Comparison of ENCODE assay signal across 14 cellular contexts in the genomic region with DNA sequence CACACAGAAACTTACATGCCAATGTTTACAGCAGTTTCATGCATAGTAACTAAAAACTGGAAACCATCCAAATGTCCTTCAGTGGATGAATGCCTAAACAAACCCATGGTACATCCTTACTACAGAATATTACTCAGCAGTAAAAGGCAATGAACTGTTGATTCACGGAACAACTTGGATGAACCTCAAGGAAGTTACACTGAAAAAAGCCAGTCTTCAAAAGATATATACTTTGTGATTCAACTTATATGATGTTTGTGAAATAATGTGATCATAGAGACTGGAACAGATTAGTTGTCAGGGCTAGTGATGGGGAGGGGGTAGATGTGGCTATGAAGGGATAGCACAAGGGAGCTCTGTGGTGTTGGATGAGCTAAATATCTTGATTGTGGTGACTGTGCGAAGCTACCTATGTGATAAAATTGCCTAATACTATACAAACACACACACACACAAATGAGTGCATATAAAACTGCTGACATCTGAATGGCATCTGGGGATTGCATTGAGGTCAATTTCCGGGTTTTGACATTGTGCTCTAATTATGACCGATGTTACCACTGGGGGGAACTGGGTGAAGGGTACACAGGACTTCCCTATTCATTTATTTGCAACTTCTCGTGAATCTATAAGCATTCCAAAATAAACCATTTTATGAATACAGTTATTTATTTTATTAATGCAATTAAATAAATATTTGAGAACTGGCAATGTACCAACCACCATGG.
DNase-seq lines count a peak whose midpoint lies in the region; ATAC-seq and TF ChIP-seq lines count a peak whose summit lies in the region.
"Had no signal": no experiment of that assay in that cellular context is flagged by ENCODE, and none has a peak within 500 bp of the region (broad histone marks: within the 10 kb centered on the region; RNA-seq: fewer than 3 reads in every experiment).

No MANE protein-coding gene starts in this region.

- H3K9me3 ChIP-seq in osteoblast (ENCODE audit: low read depth, low read length): no peaks in the 10 kb centered on the region

- H4K20me1 ChIP-seq in osteoblast (ENCODE audit: insufficient read depth, low read length): no peaks in the 10 kb centered on the region

- peak overlapping the region; percentile 91 for H3K27ac ChIP-seq in osteoblast (ENCODE audit: low read depth, low read length)

- H3K4me3 ChIP-seq in osteoblast (ENCODE audit: insufficient read depth, low read length): no peak overlapping the region

- peaks cover 5% of the 10 kb centered on the region for H3K9me3 Mint-ChIP-seq in activated CD8-positive, alpha-beta memory T cell treated with anti-CD3 and anti-CD28 coated beads, Interleukin-2, amount 10 ng/mL, durations not matched to agents 7 days and 5 days (ENCODE audit: low read depth)

- no peaks in the 10 kb centered on the region for H3K27me3 Mint-ChIP-seq in activated CD8-positive, alpha-beta memory T cell treated with anti-CD3 and anti-CD28 coated beads, Interleukin-2, amount 10 ng/mL, durations not matched to agents 7 days and 5 days
- H3K27me3 Mint-ChIP-seq: stimulated activated naive B cell treated with anti-CD40 and anti-IgM and Interleukin-4, amounts not matched to agents 10 μg/mL and 1 μg/mL and 100 μg/mL, for 72 hours had no signal

- DNase-seq in ELR (ENCODE audit: low read depth) (peak; percentile 64), RPMI7951 (ENCODE audit: low read depth) (peak; percentile 64), fibroblast of gingiva (ENCODE audit: low read depth) (peak; percentile 98), osteoblast (ENCODE audit: insufficient read length, low spot score, missing footprints) (peak; percentile 93), cerebellum (ENCODE audit: low spot score) (no peak), Kasumi-1 (lab: John Stamatoyannopoulos, UW) (no peak), activated T-cell treated with anti-CD3 and anti-CD28 coated beads for 4 hours (no peak)
- DNase-seq in activated CD8-positive, alpha-beta memory T cell treated with anti-CD3 and anti-CD28 coated beads, Interleukin-2, amount 10 ng/mL, durations not matched to agents 7 days and 5 days: no peak
- DNase-seq: Calu3; kidney; NCI-H2107; nucleus accumbens; stimulated activated naive B cell treated with anti-CD40 and anti-IgM and Interleukin-4, amounts not matched to agents 10 μg/mL and 1 μg/mL and 100 μg/mL, for 72 hours; T1000 had no signal

- peaks cover 10% of the 10 kb centered on the region for H3K79me2 ChIP-seq in osteoblast (ENCODE audit: insufficient read depth, low read length)

- CTCF ChIA-PET in activated CD8-positive, alpha-beta memory T cell treated with anti-CD3 and anti-CD28 coated beads, Interleukin-2, amount 10 ng/mL, durations not matched to agents 7 days and 5 days (lab: Charles Lee): no interaction called here

- peak overlapping the region; percentile 1 for H3K4me2 ChIP-seq in osteoblast (ENCODE audit: insufficient read depth, low read length)

- H3K4me1 Mint-ChIP-seq in activated CD8-positive, alpha-beta memory T cell treated with anti-CD3 and anti-CD28 coated beads, Interleukin-2, amount 10 ng/mL, durations not matched to agents 7 days and 5 days: peaks cover 20% of the 10 kb centered on the region

- no peak overlapping the region for H3K4me3 Mint-ChIP-seq in activated CD8-positive, alpha-beta memory T cell treated with anti-CD3 and anti-CD28 coated beads, Interleukin-2, amount 10 ng/mL, durations not matched to agents 7 days and 5 days
- H3K4me3 Mint-ChIP-seq: stimulated activated naive B cell treated with anti-CD40 and anti-IgM and Interleukin-4, amounts not matched to agents 10 μg/mL and 1 μg/mL and 100 μg/mL, for 72 hours had no signal

- H3K27me3 ChIP-seq in osteoblast (ENCODE audit: insufficient read depth, low read length): no peaks in the 10 kb centered on the region

- H3K4me1 ChIP-seq in osteoblast (ENCODE audit: insufficient read depth, low read length): peaks cover 23% of the 10 kb centered on the region

- H3K36me3 Mint-ChIP-seq in activated CD8-positive, alpha-beta memory T cell treated with anti-CD3 and anti-CD28 coated beads, Interleukin-2, amount 10 ng/mL, durations not matched to agents 7 days and 5 days: peaks cover 39% of the 10 kb centered on the region

- H2AFZ ChIP-seq in osteoblast (ENCODE audit: low read length): no peak overlapping the region

- H3K27ac Mint-ChIP-seq in activated CD8-positive, alpha-beta memory T cell treated with anti-CD3 and anti-CD28 coated beads, Interleukin-2, amount 10 ng/mL, durations not matched to agents 7 days and 5 days: no peak overlapping the region
- H3K27ac Mint-ChIP-seq: stimulated activated naive B cell treated with anti-CD40 and anti-IgM and Interleukin-4, amounts not matched to agents 10 μg/mL and 1 μg/mL and 100 μg/mL, for 72 hours had no signal

- no peak for TF ChIP-seq CTCF in osteoblast (IDR thresholded peaks at IDR 0.05; ENCODE audit: extremely low read depth, low read depth, low read length)

- H3K36me3 ChIP-seq in osteoblast (ENCODE audit: insufficient read depth, low read length): no peaks in the 10 kb centered on the region

- no peak for ATAC-seq in activated CD8-positive, alpha-beta memory T cell treated with anti-CD3 and anti-CD28 coated beads, Interleukin-2, amount 10 ng/mL, durations not matched to agents 7 days and 5 days
- ATAC-seq: stimulated activated naive B cell treated with anti-CD40 and anti-IgM and Interleukin-4, amounts not matched to agents 10 μg/mL and 1 μg/mL and 100 μg/mL, for 72 hours had no signal

Comparison
In these comparisons a context has a peak if more than half of its experiments do, and no peak if none do; other contexts are left out.
1. DNase-seq: peak in ELR (single experiment), RPMI7951 (single experiment), fibroblast of gingiva (single experiment) and osteoblast (single experiment); none in cerebellum (single experiment), Kasumi-1 (0 of 2), activated CD8-positive, alpha-beta memory T cell treated with anti-CD3 and anti-CD28 coated beads, Interleukin-2, amount 10 ng/mL, durations not matched to agents 7 days and 5 days (single experiment) and activated T-cell treated with anti-CD3 and anti-CD28 coated beads for 4 hours (single experiment).